In genomic region chr2:108971661-108972566, GRCh38 we compare ENCODE assay signal across 14 cellular contexts. TPM values are rescaled to one million over a fixed set of nuclear protein-coding genes. Genes with fewer than 3 reads are reported as not detected.
DNase-seq lines count a peak whose midpoint lies in the region; ATAC-seq, FAIRE-seq and TF ChIP-seq lines count a peak whose summit lies in the region.
"Had no signal": no experiment of that assay in that cellular context is flagged by ENCODE, and none has a peak within 500 bp of the region (broad histone marks: within the 10 kb centered on the region; RNA-seq: fewer than 3 reads in every experiment).

No MANE protein-coding gene starts in this region.

- H2AFZ ChIP-seq in astrocyte (ENCODE audit: low read depth, low read length): no peak overlapping the region

- ATAC-seq in A549: peak; percentile 70 to 75

- H3K4me3 Mint-ChIP-seq in astrocyte (ENCODE audit: unreplicated experiment): no peak overlapping the region

- FAIRE-seq in A549 (lab: Jason Lieb, UNC) (no peak), astrocyte (lab: Jason Lieb, UNC) (no peak)

- H3K4me1 ChIP-seq in A549: peaks cover 46% of the 10 kb centered on the region
- peaks cover 7% of the 10 kb centered on the region for H3K4me1 ChIP-seq in astrocyte (ENCODE audit: insufficient read depth, low read length)
- H3K4me1 ChIP-seq: adrenal gland, uterus had no signal

- H3K4me2 ChIP-seq in A549 (peak overlapping the region; percentile 38), astrocyte (ENCODE audit: low read length) (peak overlapping the region; percentile 20)
- H3K4me2 ChIP-seq: BLaER1 had no signal

- TF ChIP-seq EP300 in A549 (IDR thresholded peaks at IDR 0.05): 0 out of 5 replicates have a peak, but pooled peaks of 1 of the 2 experiments have one; percentile 21

- H3K9me3 Mint-ChIP-seq in astrocyte (ENCODE audit: unreplicated experiment): peaks cover 6% of the 10 kb centered on the region

- CTCF ChIA-PET in A549 (lab: Yijun Ruan, JAX): interaction anchor here (0.7 to 2.1 kb wide), 8 partner anchors 9 to 43 kb away, joined by 3 to 9 read pairs (median 3); no protein-coding TSS in a partner anchor

- H3K9me3 ChIP-seq in A549: no peaks in the 10 kb centered on the region
- H3K9me3 ChIP-seq in astrocyte (ENCODE audit: insufficient read depth, low read depth, low read length): no peaks in the 10 kb centered on the region
- H3K9me3 ChIP-seq: adrenal gland, BLaER1, uterus had no signal

- no peak for TF ChIP-seq POLR2A in A549 (IDR thresholded peaks at IDR 0.05; ENCODE audit: low read length)

- H3K4me1 Mint-ChIP-seq in astrocyte (ENCODE audit: low read depth, unreplicated experiment): no peaks in the 10 kb centered on the region

- 22% methylated on average over 20 of the region's 22 CpGs for WGBS in A549 (ENCODE audit: missing lambda C conversion rate)

- H3K27me3 Mint-ChIP-seq in astrocyte (ENCODE audit: low read depth, unreplicated experiment): peaks cover 36% of the 10 kb centered on the region

- H3K36me3 ChIP-seq in astrocyte (ENCODE audit: insufficient read depth, low read length) (no peaks in the 10 kb centered on the region), kidney epithelial cell (ENCODE audit: control insufficient read depth, insufficient read depth, low read length) (no peaks in the 10 kb centered on the region)
- H3K36me3 ChIP-seq: adrenal gland, BLaER1, uterus had no signal

- no peak for TF ChIP-seq RAD21 in A549 (conservative IDR thresholded peaks at IDR 0.05 in 1 of 2, IDR thresholded peaks at IDR 0.05 in 1 of 2)

- no peaks in the 10 kb centered on the region for H3K79me2 ChIP-seq in astrocyte (ENCODE audit: insufficient read depth, low read length)

- H3K27ac ChIP-seq in A549 (peak overlapping the region; percentile 57 to 79), astrocyte (ENCODE audit: low read depth, low read length) (no peak overlapping the region)
- H3K27ac ChIP-seq: adrenal gland, BLaER1, uterus had no signal

- POLR2A ChIA-PET in A549 (lab: Yijun Ruan, JAX): interaction anchor here (0.8 to 1.1 kb wide), 2 partner anchors 10 to 115 kb away, joined by 3 to 6 read pairs; no protein-coding TSS in a partner anchor

- no peaks in the 10 kb centered on the region for H4K20me1 ChIP-seq in astrocyte (ENCODE audit: insufficient read depth, low read length)
- H4K20me1 ChIP-seq: BLaER1 had no signal

- H3K27me3 ChIP-seq in astrocyte (ENCODE audit: insufficient read depth, low read length): peaks cover 7% of the 10 kb centered on the region
- no peaks in the 10 kb centered on the region for H3K27me3 ChIP-seq in kidney epithelial cell (ENCODE audit: control insufficient read depth, insufficient read depth, low read length)
- H3K27me3 ChIP-seq: adrenal gland, BLaER1, uterus had no signal

- no peak overlapping the region for H3K9ac ChIP-seq in astrocyte (ENCODE audit: low read length)
- H3K9ac ChIP-seq: BLaER1 had no signal

- DNase-seq in A549 (ENCODE audit: low read depth in 1 of 2, low spot score in 1 of 2): peak; percentile 65 to 76
- peak; percentile 35 for DNase-seq in GM04504 (ENCODE audit: low read depth)
- DNase-seq in astrocyte (ENCODE audit: low read depth): peak; percentile 47
- DNase-seq in kidney epithelial cell (ENCODE audit: low read depth): peak; percentile 56
- DNase-seq in NCI-H1436 (lab: John Stamatoyannopoulos, UW): no peak
- no peak for DNase-seq in NCI-H2081 (lab: John Stamatoyannopoulos, UW)
- no peak for DNase-seq in putamen (ENCODE audit: low spot score)
- DNase-seq in DMS53 (lab: John Stamatoyannopoulos, UW): no peak
- DNase-seq: NCI-H187 treated with DMSO at 0.1 percent for 48 hours, T-helper 2 cell, uterus had no signal

- H3K4me3 ChIP-seq in A549: no peak overlapping the region
- H3K4me3 ChIP-seq in astrocyte (ENCODE audit: insufficient read depth, low read depth, low read length): no peak overlapping the region
- no peak overlapping the region for H3K4me3 ChIP-seq in kidney epithelial cell (ENCODE audit: low read depth, low read length)
- H3K4me3 ChIP-seq: adrenal gland, BLaER1, uterus had no signal

- H3K27ac Mint-ChIP-seq in astrocyte (ENCODE audit: unreplicated experiment): no peak overlapping the region

- H3K36me3 Mint-ChIP-seq in astrocyte (ENCODE audit: low read depth, unreplicated experiment): no peaks in the 10 kb centered on the region

- TF ChIP-seq CTCF in A549 (IDR thresholded peaks at IDR 0.05) (no peak), astrocyte (IDR thresholded peaks at IDR 0.05; ENCODE audit: insufficient read depth, low read depth, low read length) (no peak), kidney epithelial cell (IDR thresholded peaks at IDR 0.05; ENCODE audit: insufficient read depth, low read length, poor library complexity, severe bottlenecking) (no peak)

TF ChIP-seq in A549, 52 proteins besides CTCF, POLR2A, EP300 and RAD21:
- TF ChIP-seq NR3C1 (IDR thresholded peaks at IDR 0.05): no peak
- no peak for TF ChIP-seq RNF2 (IDR thresholded peaks at IDR 0.05; ENCODE audit: borderline replicate concordance, low read depth)
- TF ChIP-seq MAFK (IDR thresholded peaks at IDR 0.05; ENCODE audit: partially characterized antibody): no peak
- peak; percentile 12; the same call in 1 of the 2 replicates for TF ChIP-seq MAX (IDR thresholded peaks at IDR 0.05)
- no peak for TF ChIP-seq ZFP36 (IDR thresholded peaks at IDR 0.05; ENCODE audit: borderline replicate concordance, partially characterized antibody)
- TF ChIP-seq, protein P1, sequence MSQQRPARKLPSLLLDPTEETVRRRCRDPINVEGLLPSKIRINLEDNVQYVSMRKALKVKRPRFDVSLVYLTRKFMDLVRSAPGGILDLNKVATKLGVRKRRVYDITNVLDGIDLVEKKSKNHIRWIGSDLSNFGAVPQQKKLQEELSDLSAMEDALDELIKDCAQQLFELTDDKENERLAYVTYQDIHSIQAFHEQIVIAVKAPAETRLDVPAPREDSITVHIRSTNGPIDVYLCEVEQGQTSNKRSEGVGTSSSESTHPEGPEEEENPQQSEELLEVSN (IDR thresholded peaks at IDR 0.05; ENCODE audit: borderline replicate concordance, low read depth): no peak
- no peak for TF ChIP-seq ATOH8 (CRISPR knock-in tag; IDR thresholded peaks at IDR 0.05; ENCODE audit: low read depth)
- peak; percentile 33; the same call in 1 of the 2 replicates for TF ChIP-seq FOSL2 (IDR thresholded peaks at IDR 0.05)
- 0 out of 2 replicates have a peak, but pooled peaks have one; percentile 47 for TF ChIP-seq FOSL2 (CRISPR knock-in tag; IDR thresholded peaks at IDR 0.05)
- no peak for TF ChIP-seq KDM1A (IDR thresholded peaks at IDR 0.05; ENCODE audit: low read depth)
- TF ChIP-seq JUNB (IDR thresholded peaks at IDR 0.05): peak; percentile 17; the same call in 1 of the 2 replicates
- no peak for TF ChIP-seq CHD2 (IDR thresholded peaks at IDR 0.05; ENCODE audit: low read length, partially characterized antibody)
- no peak for TF ChIP-seq GATA3 (IDR thresholded peaks at IDR 0.05; ENCODE audit: borderline replicate concordance)
- no peak for TF ChIP-seq MYC (IDR thresholded peaks at IDR 0.05; ENCODE audit: borderline replicate concordance, low read length)
- 0 out of 3 replicates have a peak, but pooled peaks have one; percentile 5 for TF ChIP-seq BCL3 (IDR thresholded peaks at IDR 0.05)
TF ChIP-seq in A549: peak in this region for 4.

RNA-seq across cellular contexts. Expression of gene EDAR, which starts 17.1 kb away (rescaled TPM):
- polyA plus RNA-seq in A549 (2011; rRNA removed): 0.26 and 0.32 TPM in 2 replicates
- 0.01 and 0.03 TPM in 2 replicates for polyA plus RNA-seq in A549 (2012; cell fraction: cytosol; rRNA removed)
- polyA plus RNA-seq in A549 (2012; cell fraction: nucleus; rRNA removed): 0.04 TPM in 2 replicates
- 0.03 to 0.05 TPM (median 0.04 TPM) in 3 replicates for polyA plus RNA-seq in A549 (2017; fragmentation: RNase III; extraction: RNeasy Plus Mini Kit Qiagen cat#74134 plus additional on column Dnase treatment)
- polyA minus RNA-seq in A549 (2011; rRNA and poly(A)+ RNA removed): 0.17 and 0.19 TPM in 2 replicates
- 0.12 TPM in 1 of 2 replicates, not detected in the other for total RNA-seq in astrocyte
- 1.0 and 2.0 TPM in 2 replicates for total RNA-seq in kidney epithelial cell
- total RNA-seq: adrenal gland, myocyte had no signal
- polyA plus RNA-seq: adrenal gland had no signal

Comparison
In these comparisons a context has a peak if more than half of its experiments do, and no peak if none do; other contexts are left out.
1. DNase-seq: peak in A549 (2 of 2), GM04504 (single experiment), astrocyte (single experiment) and kidney epithelial cell (single experiment); none in NCI-H1436 (single experiment), NCI-H2081 (0 of 2), putamen (single experiment) and DMS53 (single experiment).